18 cellular contexts compared by ENCODE assay signal in the genomic region with DNA sequence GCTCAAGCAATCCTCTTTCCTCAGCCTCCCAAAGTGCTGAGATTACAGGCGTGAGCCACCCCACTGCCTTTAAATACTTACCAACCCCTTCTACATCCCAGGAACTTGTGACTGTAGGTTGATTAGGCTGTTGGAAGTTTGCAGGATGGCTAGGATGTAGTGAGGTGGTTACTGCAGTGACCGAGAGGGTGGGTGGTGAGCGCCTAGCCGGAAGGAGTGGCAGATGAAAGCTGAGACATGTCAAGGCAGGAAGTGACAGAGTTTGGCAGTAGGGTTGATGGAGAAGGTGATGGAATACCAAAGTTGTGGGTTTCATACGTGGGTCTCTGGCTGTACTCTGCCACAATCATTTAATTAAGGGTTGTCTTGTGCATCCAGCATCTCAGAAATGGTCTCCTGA. TPM values are rescaled to one million over a fixed set of nuclear protein-coding genes. Genes with fewer than 3 reads are reported as not detected.
DNase-seq lines count a peak whose midpoint lies in the region; ATAC-seq and TF ChIP-seq lines count a peak whose summit lies in the region.
"Had no signal": no experiment of that assay in that cellular context is flagged by ENCODE, and none has a peak within 500 bp of the region (broad histone marks: within the 10 kb centered on the region; RNA-seq: fewer than 3 reads in every experiment).

No MANE protein-coding gene starts in this region.

- H3T11ph ChIP-seq in H9 (ENCODE audit: low read length), result no peak overlapping the region

- H3K36me3 Mint-ChIP-seq in Caco-2 (ENCODE audit: insufficient read depth, unreplicated experiment), result peaks cover 13% of the 10 kb centered on the region
- H3K36me3 Mint-ChIP-seq in H9 (ENCODE audit: insufficient read depth in 1 of 3, low read depth in 3 of 3), result peaks cover 0 to 5% (median 3%) of the 10 kb centered on the region in 3 experiments; a peak in 3 of 7 replicates
- H3K36me3 Mint-ChIP-seq: CD4-positive, CD25-positive, alpha-beta regulatory T cell had no signal

- no peak for ATAC-seq in HG02840 (IDR thresholded peaks at IDR 0.05; ENCODE audit: low FRiP score, unreplicated experiment)

- H2BK20ac ChIP-seq in H9 (ENCODE audit: low read depth, low read length, poor library complexity, severe bottlenecking), result no peak overlapping the region

- H3K4me1 ChIP-seq in Caco-2 (peaks cover 16% of the 10 kb centered on the region), H9 (ENCODE audit: insufficient read depth, low read length) (peaks cover 3% of the 10 kb centered on the region), mesodermal cell (ENCODE audit: control insufficient read depth, insufficient read depth, low read length, poor library complexity, severe bottlenecking) (peaks cover 45% of the 10 kb centered on the region)

- POLR2A ChIA-PET in Caco-2 (lab: Charles Lee), result interaction anchor here (0.7 kb wide), 1 partner anchor 23 kb away, joined by 4 read pairs; no protein-coding TSS in a partner anchor

- H3K79me1 ChIP-seq in H9 (ENCODE audit: insufficient read depth, low read depth, low read length, poor library complexity, severe bottlenecking), result no peaks in the 10 kb centered on the region

- H3K27me3 ChIP-seq in Caco-2 (replicated peaks; ENCODE audit: control insufficient read depth, insufficient read depth, low read length) (no peaks in the 10 kb centered on the region), H9 (ENCODE audit: insufficient read depth, low read length) (no peaks in the 10 kb centered on the region)

- H2AK5ac ChIP-seq in H9 (ENCODE audit: insufficient read length, low read length), result no peak overlapping the region

- TF ChIP-seq CTCF in Caco-2 (IDR thresholded peaks at IDR 0.05; ENCODE audit: insufficient read depth in 1 of 2, low read depth in 1 of 2, low read length in 1 of 2, severe bottlenecking in 1 of 2, unreplicated experiment in 1 of 2) (no peak), H9 (conservative IDR thresholded peaks at IDR 0.05) (no peak), coronary artery (IDR thresholded peaks at IDR 0.05) (no peak)

- H2BK120ac ChIP-seq in H9 (ENCODE audit: low read depth, low read length, poor library complexity, severe bottlenecking), result no peak overlapping the region

- CTCF ChIA-PET in Caco-2 (lab: Charles Lee), result interaction anchor here (0.7 to 1.6 kb wide), 2 partner anchors 14 to 23 kb away, joined by 3 to 7 read pairs; no protein-coding TSS in a partner anchor

- no peak overlapping the region for H3K9ac ChIP-seq in H9 (ENCODE audit: extremely low read depth, insufficient read length, low read length)

- H3K9me3 Mint-ChIP-seq in Caco-2 (ENCODE audit: unreplicated experiment) (no peaks in the 10 kb centered on the region), H9 (no peaks in the 10 kb centered on the region)

- no peak overlapping the region for H2AFZ ChIP-seq in H9 (ENCODE audit: low read length)

- H3K4me1 Mint-ChIP-seq in Caco-2 (ENCODE audit: low read depth, unreplicated experiment) (peaks cover 21% of the 10 kb centered on the region), H9 (peaks cover 25 to 26% of the 10 kb centered on the region in 2 experiments)

- H3K23ac ChIP-seq in H9 (ENCODE audit: insufficient read length, low read depth, low read length), result no peak overlapping the region

- H3K4me3 ChIP-seq in Caco-2 (ENCODE audit: low read depth, low read length) (no peak overlapping the region), coronary artery (no peak overlapping the region), mesodermal cell (ENCODE audit: extremely low read depth, insufficient read depth, low read length, poor library complexity, severe bottlenecking) (no peak overlapping the region)

- no peak overlapping the region for H3K4me3 Mint-ChIP-seq in Caco-2 (ENCODE audit: unreplicated experiment)
- H3K4me3 Mint-ChIP-seq in H9, result no peak overlapping the region
- H3K4me3 Mint-ChIP-seq: CD4-positive, CD25-positive, alpha-beta regulatory T cell had no signal

- no peak overlapping the region for H2BK15ac ChIP-seq in H9 (ENCODE audit: low read depth, low read length)

- H2BK12ac ChIP-seq in H9 (ENCODE audit: insufficient read length, low read depth, low read length), result no peak overlapping the region

- H3K27ac Mint-ChIP-seq in Caco-2 (ENCODE audit: unreplicated experiment) (peak overlapping the region; percentile 3), H9 (0 out of 7 replicates have a peak overlapping the region, but pooled peaks of 1 of the 3 experiments have one; percentile 46)
- H3K27ac Mint-ChIP-seq: CD4-positive, CD25-positive, alpha-beta regulatory T cell had no signal

- H3K23me2 ChIP-seq in H9 (ENCODE audit: insufficient read length, low read depth, low read length, poor library complexity, severe bottlenecking), result no peaks in the 10 kb centered on the region

- H3K4me2 ChIP-seq in H9 (ENCODE audit: insufficient read depth, insufficient read length, low read length), result no peak overlapping the region

- intact Hi-C loops in Caco-2 (cut with micrococcal nuclease; ENCODE audit: unreplicated experiment), result no loop called here

- H3K27ac ChIP-seq in H9 (ENCODE audit: insufficient read length, low read depth, low read length) (no peak overlapping the region), coronary artery (no peak overlapping the region), mesodermal cell (ENCODE audit: low read depth, low read length, severe bottlenecking) (peak overlapping the region; percentile 88)
- H3K27ac ChIP-seq: HL-60 had no signal

- H3K56ac ChIP-seq in H9 (ENCODE audit: insufficient read length, low read depth, low read length), result no peak overlapping the region

- no peak overlapping the region; the same call in 1 of the 2 replicates for H3K14ac ChIP-seq in H9 (ENCODE audit: insufficient read depth, low read length)

- no CpG with 5 or more reads among the region's 5 CpGs for WGBS in H9 (ENCODE audit: extremely low coverage, insufficient read length, low lambda C conversion rate)
- 84 to 93% methylated on average over 2 to 4 of the region's 5 CpGs for WGBS in mesodermal cell (ENCODE audit: insufficient coverage in 2 of 2), 2 experiments

- H3K79me2 ChIP-seq in H9 (ENCODE audit: insufficient read depth, low read length), result no peaks in the 10 kb centered on the region

- H4K8ac ChIP-seq in H9 (replicated peaks; ENCODE audit: insufficient read length, low read depth, low read length), result no peak overlapping the region

- no peak overlapping the region for H3K18ac ChIP-seq in H9 (ENCODE audit: insufficient read length, low read depth, low read length)

- H2BK5ac ChIP-seq in H9 (ENCODE audit: insufficient read length, low read length), result no peak overlapping the region

- H4K91ac ChIP-seq in H9 (ENCODE audit: insufficient read length, low read depth, low read length), result no peak overlapping the region

- DNase-seq in Caco-2 (no peak), H9 (peak; percentile 26), coronary artery (ENCODE audit: low spot score) (peak; percentile 49), NCI-H1694 (lab: John Stamatoyannopoulos, UW) (no peak)
- DNase-seq in activated CD4-positive, alpha-beta T cell treated with anti-CD3 and anti-CD28 coated beads for 4 hours, result no peak
- DNase-seq: CD4-positive, CD25-positive, alpha-beta regulatory T cell; DMS79 treated with DMSO at 0.1 percent for 48 hours; KG1; NCI-H1092 treated with DMSO at 0.1 percent for 48 hours; NCI-H2081; NCI-H2171 treated with DMSO at 0.1 percent for 48 hours; NCI-H446; NCI-H526 treated with DMSO at 0.1 percent for 48 hours; OCI-M1 had no signal

- H3K27me3 Mint-ChIP-seq in Caco-2 (ENCODE audit: insufficient read depth, unreplicated experiment) (no peaks in the 10 kb centered on the region), H9 (ENCODE audit: low read depth) (no peaks in the 10 kb centered on the region; the same call in 1 of the 2 replicates)

- no peak overlapping the region for H3K4ac ChIP-seq in H9 (ENCODE audit: low read depth, low read length)

- H3K36me3 ChIP-seq in Caco-2 (ENCODE audit: control insufficient read depth, insufficient read depth, low read length), result peaks cover 2% of the 10 kb centered on the region; the same call in 1 of the 2 replicates
- peaks cover 11% of the 10 kb centered on the region for H3K36me3 ChIP-seq in mesodermal cell (ENCODE audit: control insufficient read depth, insufficient read depth, low read length)

- no TSS peak for BruUV-seq in Caco-2 (replicated peaks; lab: Mats Ljungman, UMichigan)

- H3K9me3 ChIP-seq in Caco-2, result no peaks in the 10 kb centered on the region
- no peaks in the 10 kb centered on the region for H3K9me3 ChIP-seq in H9 (ENCODE audit: control insufficient read depth, low read depth, low read length)
- no peaks in the 10 kb centered on the region for H3K9me3 ChIP-seq in mesodermal cell (ENCODE audit: control insufficient read depth, low read length)

- no peak overlapping the region for H4K5ac ChIP-seq in H9 (ENCODE audit: insufficient read length, low read depth, low read length)

- no peaks in the 10 kb centered on the region for H4K20me1 ChIP-seq in H9 (ENCODE audit: control insufficient read depth, insufficient read depth, insufficient read length)

RNA-seq across cellular contexts. Expression of a gene that starts 13.5 kb away (rescaled TPM):
- total RNA-seq in Caco-2 (2022) (77.9 and 78.1 TPM in 2 replicates), H9 (2021) (22.1 and 23.3 TPM in 2 replicates)
- polyA plus RNA-seq in mesodermal cell (2013, experiment 1 of 2), result 15.9 TPM
- 11.1 TPM for polyA plus RNA-seq in mesodermal cell (2013, experiment 2 of 2)
- polyA plus RNA-seq: BJ had no signal

Comparison
In these comparisons a context has a peak if more than half of its experiments do, and no peak if none do; other contexts are left out.
1. DNase-seq: peak in H9 (single experiment) and coronary artery (single experiment); none in Caco-2 (0 of 2), NCI-H1694 (single experiment) and activated CD4-positive, alpha-beta T cell treated with anti-CD3 and anti-CD28 coated beads for 4 hours (0 of 2).